13 cellular contexts compared by ENCODE assay signal in the genomic region with DNA sequence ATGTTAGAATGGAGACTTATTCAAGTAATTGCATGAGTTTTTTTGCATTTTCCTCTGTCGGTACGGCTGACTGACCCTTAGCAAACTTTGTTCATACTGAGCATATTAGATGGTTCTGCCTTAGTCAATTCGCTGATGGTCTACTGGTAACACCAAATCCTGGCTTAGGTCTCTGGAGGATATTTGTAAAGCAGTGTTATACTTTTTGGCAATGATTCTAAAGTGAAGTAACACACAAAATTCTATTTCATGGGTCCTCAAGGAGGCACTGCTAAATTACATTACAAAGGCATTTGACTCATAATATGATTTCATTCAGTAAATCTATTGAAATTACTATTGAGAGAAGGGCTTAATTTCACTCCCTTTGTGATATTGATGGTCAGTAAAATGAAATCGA.
DNase-seq lines count a peak whose midpoint lies in the region; ATAC-seq and TF ChIP-seq lines count a peak whose summit lies in the region.
"Had no signal": no experiment of that assay in that cellular context is flagged by ENCODE, and none has a peak within 500 bp of the region (broad histone marks: within the 10 kb centered on the region; RNA-seq: fewer than 3 reads in every experiment).

No MANE protein-coding gene starts in this region.

- no peak overlapping the region for H3K4me3 ChIP-seq in ascending aorta
- no peak overlapping the region for H3K4me3 ChIP-seq in tibial artery
- H3K4me3 ChIP-seq in adrenal gland, result no peak overlapping the region
- H3K4me3 ChIP-seq: SK-N-MC had no signal

- ATAC-seq in Right ventricle myocardium superior (ENCODE audit: poor library complexity), result peak; percentile 39
- ATAC-seq in GM21360 (IDR thresholded peaks at IDR 0.05; ENCODE audit: unreplicated experiment), result no peak
- ATAC-seq: HCT116 had no signal

- H3K9me3 ChIP-seq in ascending aorta, result no peaks in the 10 kb centered on the region
- H3K9me3 ChIP-seq in tibial artery, result no peaks in the 10 kb centered on the region
- H3K9me3 ChIP-seq in adrenal gland (replicated peaks in 1 of 3), result no peaks in the 10 kb centered on the region

- H3K36me3 ChIP-seq in ascending aorta (peaks cover 0 to 7% of the 10 kb centered on the region in 2 donors), tibial artery (peaks cover 0 to 8% (median 6%) of the 10 kb centered on the region in 3 donors), adrenal gland (replicated peaks in 1 of 2) (no peaks in the 10 kb centered on the region)

- H3K27ac ChIP-seq in ascending aorta (peak overlapping the region; percentile 70 to 76), tibial artery (peak overlapping the region; percentile 67 to 85), adrenal gland (no peak overlapping the region)
- H3K27ac ChIP-seq: HL-60, RWPE1, SK-N-MC had no signal

- H3K4me1 ChIP-seq in ascending aorta (peaks cover 0 to 37% of the 10 kb centered on the region in 2 donors), tibial artery (peaks cover 0 to 79% (median 29%) of the 10 kb centered on the region in 4 donors), adrenal gland (replicated peaks in 1 of 2) (no peaks in the 10 kb centered on the region)

- H3K27me3 ChIP-seq in ascending aorta, result no peaks in the 10 kb centered on the region
- H3K27me3 ChIP-seq in tibial artery, result no peaks in the 10 kb centered on the region
- H3K27me3 ChIP-seq in adrenal gland, result no peaks in the 10 kb centered on the region

- DNase-seq in Right ventricle myocardium superior (no peak), cardiac septum (ENCODE audit: low spot score) (no peak), ascending aorta (ENCODE audit: low spot score in 2 of 2) (no peak), fibroblast of peridontal ligament (ENCODE audit: extremely low read depth) (peak; percentile 75), tibial artery (no peak), adrenal gland (no peak), ecto neural progenitor cell (ENCODE audit: low spot score) (no peak)
- DNase-seq: NCI-H446 treated with DMSO at 0.1 percent for 48 hours had no signal

- WGBS in adrenal gland, 4 donors, result 85 to 93% (median 90%) methylated on average over 4 of the region's 4 CpGs

- intact Hi-C loops in Right ventricle myocardium superior (cut with DNase I) (no loop called here), cardiac septum (cut with DNase I) (no loop called here), ascending aorta (cut with DNase I) (loop anchor here (5.0 kb wide), 2 partner anchors 43 to 138 kb away; no protein-coding TSS in a partner anchor), tibial artery (cut with DNase I; ENCODE audit: low total_unique reads) (loop anchor here (10.0 kb wide), 1 partner anchor 45 kb away; no protein-coding TSS in a partner anchor), adrenal gland (cut with DNase I) (no loop called here)

- no peak for TF ChIP-seq POLR2A in adrenal gland (IDR thresholded peaks at IDR 0.05)

- TF ChIP-seq CTCF in ascending aorta (IDR thresholded peaks at IDR 0.05) (no peak), tibial artery (IDR thresholded peaks at IDR 0.05) (no peak), adrenal gland (IDR thresholded peaks at IDR 0.05) (no peak)

Comparison
In these comparisons a context has a peak if more than half of its experiments do, and no peak if none do; other contexts are left out.
1. H3K27ac ChIP-seq: peak in ascending aorta (2 of 2) and tibial artery (2 of 2); none in adrenal gland (0 of 5).
2. intact Hi-C loops: an anchor here in ascending aorta (5.0 kb wide) and tibial artery (10.0 kb wide); none called in Right ventricle myocardium superior, cardiac septum and adrenal gland.